9 cellular contexts compared by ENCODE assay signal in genomic region chr2:160214461-160215055, GRCh38. TPM values are rescaled to one million over a fixed set of nuclear protein-coding genes. Genes with fewer than 3 reads are reported as not detected.
DNase-seq lines count a peak whose midpoint lies in the region; ATAC-seq, FAIRE-seq and TF ChIP-seq lines count a peak whose summit lies in the region.
"Had no signal": no experiment of that assay in that cellular context is flagged by ENCODE, and none has a peak within 500 bp of the region (broad histone marks: within the 10 kb centered on the region; RNA-seq: fewer than 3 reads in every experiment).

No MANE protein-coding gene starts in this region.

- peak; percentile 73 for ATAC-seq in effector memory CD8-positive, alpha-beta T cell (replicated peaks)
- no peak for ATAC-seq in GM21367 (IDR thresholded peaks at IDR 0.05; ENCODE audit: unreplicated experiment)

- H3K4me3 ChIP-seq in NB4 (ENCODE audit: low read depth, low read length): no peak overlapping the region

- no peak for TF ChIP-seq POLR2A in NB4 (IDR thresholded peaks at IDR 0.05; ENCODE audit: extremely low read depth, insufficient read length)
- no peak for TF ChIP-seq POLR2A in GM12891 (IDR thresholded peaks at IDR 0.05; ENCODE audit: low read depth, low read length)

- no peak overlapping the region for H3K4me3 Mint-ChIP-seq in effector memory CD8-positive, alpha-beta T cell
- H3K4me3 Mint-ChIP-seq in neural crest cell: no peak overlapping the region

- peaks cover 31 to 37% of the 10 kb centered on the region in 2 donors for H3K27me3 Mint-ChIP-seq in effector memory CD8-positive, alpha-beta T cell
- no peaks in the 10 kb centered on the region for H3K27me3 Mint-ChIP-seq in neural crest cell (ENCODE audit: low read depth)

- TF ChIP-seq CTCF in NB4 (IDR thresholded peaks at IDR 0.05; ENCODE audit: low read depth, low read length) (no peak), neural crest cell (conservative IDR thresholded peaks at IDR 0.05) (no peak)

- H3K9me3 Mint-ChIP-seq in effector memory CD8-positive, alpha-beta T cell: no peaks in the 10 kb centered on the region
- H3K9me3 Mint-ChIP-seq in neural crest cell: no peaks in the 10 kb centered on the region

- H3K27ac Mint-ChIP-seq in effector memory CD8-positive, alpha-beta T cell: no peak overlapping the region
- H3K27ac Mint-ChIP-seq in neural crest cell (ENCODE audit: unreplicated experiment): peak overlapping the region; percentile 3

- no peak for FAIRE-seq in GM12891 (lab: Jason Lieb, UNC)

- peaks cover 0 to 7% of the 10 kb centered on the region in 2 donors for H3K4me1 Mint-ChIP-seq in effector memory CD8-positive, alpha-beta T cell (ENCODE audit: low read depth in 2 of 2)
- peaks cover 13% of the 10 kb centered on the region for H3K4me1 Mint-ChIP-seq in neural crest cell

- H3K36me3 Mint-ChIP-seq in effector memory CD8-positive, alpha-beta T cell (ENCODE audit: insufficient read depth): no peaks in the 10 kb centered on the region
- no peaks in the 10 kb centered on the region for H3K36me3 Mint-ChIP-seq in neural crest cell (ENCODE audit: low read depth)

- DNase-seq in EL: peak; percentile 93
- peak; percentile 86 for DNase-seq in NB4 (ENCODE audit: low read depth)
- no peak for DNase-seq in effector memory CD8-positive, alpha-beta T cell
- no peak for DNase-seq in neural crest cell (ENCODE audit: low read depth, low spot score)
- DNase-seq in GM12891 (ENCODE audit: insufficient read length, low spot score): no peak
- no peak for DNase-seq in NCI-H2171 treated with DMSO at 0.1 percent for 48 hours (lab: John Stamatoyannopoulos, UW)
- DNase-seq in GOT3 (lab: John Stamatoyannopoulos, UW): no peak
- DNase-seq: effector CD8-positive, alpha-beta T cell had no signal

TF ChIP-seq in GM12891, 5 proteins besides CTCF, POLR2A, EP300 and RAD21:
- TF ChIP-seq POU2F2 (IDR thresholded peaks at IDR 0.05; ENCODE audit: low read depth, low read length): no peak
- no peak for TF ChIP-seq SPI1 (IDR thresholded peaks at IDR 0.05; ENCODE audit: low read depth, low read length)
- TF ChIP-seq TAF1 (IDR thresholded peaks at IDR 0.05; ENCODE audit: low read depth, low read length): no peak
- no peak for TF ChIP-seq POLR2AphosphoS5 (IDR thresholded peaks at IDR 0.05; ENCODE audit: low read depth, low read length)
TF ChIP-seq in GM12891: peak in this region for 0.

RNA-seq across cellular contexts. Expression of gene ITGB6, which starts 14.5 kb away (rescaled TPM):
- total RNA-seq in neural crest cell: not detected in 2 replicates
- polyA plus RNA-seq in GM12891 (2012; ENCODE audit: low read depth, missing spikeins): not detected

Comparison
In these comparisons a context has a peak if more than half of its experiments do, and no peak if none do; other contexts are left out.
1. DNase-seq: peak in EL (single experiment) and NB4 (single experiment); none in effector memory CD8-positive, alpha-beta T cell (0 of 3), neural crest cell (single experiment), GM12891 (single experiment), NCI-H2171 treated with DMSO at 0.1 percent for 48 hours (single experiment) and GOT3 (single experiment).